In genomic region chr9:76321185-76321828, GRCh38 we compare ENCODE assay signal across 14 cellular contexts.
DNase-seq lines count a peak whose midpoint lies in the region; ATAC-seq and TF ChIP-seq lines count a peak whose summit lies in the region.
"Had no signal": no experiment of that assay in that cellular context is flagged by ENCODE, and none has a peak within 500 bp of the region (broad histone marks: within the 10 kb centered on the region; RNA-seq: fewer than 3 reads in every experiment).

No MANE protein-coding gene starts in this region.

- peaks cover 6% of the 10 kb centered on the region for H3K4me1 Mint-ChIP-seq in MCF 10A (ENCODE audit: insufficient read depth, unreplicated experiment)

- H3K27ac Mint-ChIP-seq in MCF 10A (ENCODE audit: low read depth, unreplicated experiment): peak overlapping the region; percentile 2
- H3K27ac Mint-ChIP-seq: activated T-helper 2 cell treated with anti-CD3 and anti-CD28 coated beads, Interferon-gamma antibody, Interleukin-2, Interleukin-4, amounts not matched to agents 10 μg/mL and 5 μg/mL and 100 μg/mL, durations not matched to agents 14 hours and 24 hours and 36 hours had no signal

- H3K27me3 ChIP-seq in mammary epithelial cell (ENCODE audit: insufficient read depth, low read length): no peaks in the 10 kb centered on the region

- H3K4me3 Mint-ChIP-seq in MCF 10A (ENCODE audit: unreplicated experiment): no peak overlapping the region

- H3K27me3 Mint-ChIP-seq in MCF 10A (ENCODE audit: insufficient read depth, unreplicated experiment): no peaks in the 10 kb centered on the region

- no peak for TF ChIP-seq POLR2A in erythroblast (IDR thresholded peaks at IDR 0.05; ENCODE audit: low read length)

- in situ Hi-C loops in mammary epithelial cell (cut with MboI; ENCODE audit: low sequenced_read_pairs in 2 of 2): loop anchor here in 1 of 2 donors (25.0 kb wide), 1 partner anchor 1059 kb away; no protein-coding TSS in a partner anchor

- dilution Hi-C loops in mammary epithelial cell (cut with HindIII; ENCODE audit: low sequenced_read_pairs): no loop called here

- intact Hi-C loops in MCF 10A (cut with micrococcal nuclease) (no loop called here), mammary epithelial cell (cut with micrococcal nuclease) (no loop called here)

- no peak overlapping the region for H3K9ac ChIP-seq in mammary epithelial cell (ENCODE audit: insufficient read depth, low read length)

- POLR2A ChIA-PET in MCF 10A (lab: Yijun Ruan, JAX): no interaction called here

- H3K9me3 ChIP-seq in mammary epithelial cell (replicated peaks; ENCODE audit: insufficient read depth, low read length): no peaks in the 10 kb centered on the region
- H3K9me3 ChIP-seq: heart right ventricle, prostate gland had no signal

- H3K4me2 ChIP-seq in mammary epithelial cell (ENCODE audit: insufficient read depth, low read depth, low read length): no peak overlapping the region

- no peak for ATAC-seq in HG03442 (IDR thresholded peaks at IDR 0.05; ENCODE audit: unreplicated experiment)
- ATAC-seq: heart right ventricle had no signal

- no peak for TF ChIP-seq CTCF in MCF 10A (IDR thresholded peaks at IDR 0.05; ENCODE audit: unreplicated experiment)
- no peak for TF ChIP-seq CTCF in mammary epithelial cell (conservative IDR thresholded peaks at IDR 0.05 in 1 of 2, IDR thresholded peaks at IDR 0.05 in 1 of 2; ENCODE audit: extremely low read depth in 1 of 2, insufficient read depth in 1 of 2, low read depth in 1 of 2, low read length in 2 of 2)

- peaks cover 4% of the 10 kb centered on the region for H3K4me1 ChIP-seq in mammary epithelial cell (ENCODE audit: insufficient read depth, low read length)
- H3K4me1 ChIP-seq: heart right ventricle, prostate gland had no signal

- DNase-seq in MCF 10A (ENCODE audit: unreplicated experiment): peak; percentile 58
- no peak for DNase-seq in mammary epithelial cell
- peak; percentile 92 for DNase-seq in astrocyte of the hippocampus (ENCODE audit: low read depth, low spot score)
- DNase-seq in iPS-NIHi7 (ENCODE audit: extremely low spot score): peak; percentile 48
- no peak for DNase-seq in erythroblast (lab: John Stamatoyannopoulos, UW)
- no peak for DNase-seq in KG1 (lab: John Stamatoyannopoulos, UW)
- DNase-seq in effector CD4-positive, alpha-beta T cell: no peak
- DNase-seq: heart right ventricle, NCI-H446 treated with DMSO at 0.1 percent for 48 hours, SHP77 treated with DMSO at 0.1 percent for 48 hours had no signal

- no peaks in the 10 kb centered on the region for H3K36me3 ChIP-seq in mammary epithelial cell (ENCODE audit: insufficient read depth, low read length)
- H3K36me3 ChIP-seq: heart right ventricle, prostate gland had no signal

- BruUV-seq in MCF 10A (replicated peaks; lab: Mats Ljungman, UMichigan) (no TSS peak), mammary epithelial cell (replicated peaks; lab: Mats Ljungman, UMichigan) (no TSS peak)

- H3K36me3 Mint-ChIP-seq in MCF 10A (ENCODE audit: insufficient read depth, unreplicated experiment): no peaks in the 10 kb centered on the region

- H2AFZ ChIP-seq in mammary epithelial cell (ENCODE audit: low read depth, low read length): no peak overlapping the region

- peaks cover 8% of the 10 kb centered on the region for H3K9me3 Mint-ChIP-seq in MCF 10A (ENCODE audit: unreplicated experiment)
- H3K9me3 Mint-ChIP-seq: activated T-helper 2 cell treated with anti-CD3 and anti-CD28 coated beads, Interferon-gamma antibody, Interleukin-2, Interleukin-4, amounts not matched to agents 10 μg/mL and 5 μg/mL and 100 μg/mL, durations not matched to agents 14 hours and 24 hours and 36 hours had no signal

- H3K27ac ChIP-seq in mammary epithelial cell (ENCODE audit: insufficient read depth, low read depth, low read length): no peak overlapping the region
- H3K27ac ChIP-seq: 22Rv1, heart right ventricle, prostate gland had no signal

- H3K4me3 ChIP-seq in mammary epithelial cell (replicated peaks in 1 of 3; ENCODE audit: insufficient read depth in 1 of 3, low read depth in 2 of 3, low read length in 3 of 3): no peak overlapping the region
- H3K4me3 ChIP-seq: heart right ventricle, prostate gland had no signal

- CTCF ChIA-PET in MCF 10A (lab: Yijun Ruan, JAX) (interaction anchor here (0.5 to 1.3 kb wide), 10 partner anchors 10 to 760 kb away, joined by 3 to 6 read pairs (median 4); no protein-coding TSS in a partner anchor), mammary epithelial cell (lab: Charles Lee; ENCODE audit: low non-redundant PET) (no interaction called here)

- 78% methylated on average over 9 of the region's 9 CpGs for WGBS in mammary epithelial cell (ENCODE audit: low coverage, missing lambda C conversion rate)

- H3K79me2 ChIP-seq in mammary epithelial cell (ENCODE audit: insufficient read depth, low read length): no peaks in the 10 kb centered on the region

- no peaks in the 10 kb centered on the region for H4K20me1 ChIP-seq in mammary epithelial cell (ENCODE audit: insufficient read depth, low read length)

Comparison
In these comparisons a context has a peak if more than half of its experiments do, and no peak if none do; other contexts are left out.
1. DNase-seq: peak in MCF 10A (single experiment), astrocyte of the hippocampus (single experiment) and iPS-NIHi7 (single experiment); none in mammary epithelial cell (single experiment), erythroblast (0 of 2), KG1 (single experiment) and effector CD4-positive, alpha-beta T cell (single experiment).